8 cellular contexts compared by ENCODE assay signal in genomic region chr6:111259089-111259831, GRCh38.
DNase-seq lines count a peak whose midpoint lies in the region; ATAC-seq and TF ChIP-seq lines count a peak whose summit lies in the region.

No MANE protein-coding gene starts in this region.

- intact Hi-C loops in activated T-helper 1 cell treated with anti-CD3 and anti-CD28 coated beads, Interleukin-12 subunit alpha, Interleukin-12 subunit beta, Interleukin-2, Interleukin-4 antibody, amounts not matched to agents 30 ng/mL and 10 ng/mL and 1 ng/mL, durations not matched to agents 14 hours and 24 hours and 36 hours (cut with micrococcal nuclease) = loop anchor here (1.0 to 2.0 kb wide), 12 partner anchors 32 to 904 kb away; partner anchors contain the start of genes FAM229B, FYN, TRAF3IP2 and TUBE1

- H3K9me3 ChIP-seq in KOPT-K1 (ENCODE audit: insufficient read depth, low read length, poor library complexity, severe bottlenecking) = no peaks in the 10 kb centered on the region
- H3K9me3 ChIP-seq in Peyer's patch = no peaks in the 10 kb centered on the region

- H3K27me3 ChIP-seq in Peyer's patch = no peaks in the 10 kb centered on the region

- peak overlapping the region; percentile 80 for H3K27ac ChIP-seq in KOPT-K1 (ENCODE audit: low read depth, low read length, poor library complexity, severe bottlenecking)
- peak overlapping the region; percentile 86 to 92 (median 88) for H3K27ac ChIP-seq in Peyer's patch

- no peaks in the 10 kb centered on the region for H3K9me3 Mint-ChIP-seq in activated T-helper 1 cell treated with anti-CD3 and anti-CD28 coated beads, Interleukin-12 subunit alpha, Interleukin-12 subunit beta, Interleukin-2, Interleukin-4 antibody, amounts not matched to agents 30 ng/mL and 10 ng/mL and 1 ng/mL, durations not matched to agents 14 hours and 24 hours and 36 hours
- no peaks in the 10 kb centered on the region for H3K9me3 Mint-ChIP-seq in naive thymus-derived CD8-positive, alpha-beta T cell

- H3K4me1 ChIP-seq in Peyer's patch = peaks cover 0 to 9% (median 0%) of the 10 kb centered on the region in 4 donors

- peak overlapping the region; percentile 87 for H3K27ac Mint-ChIP-seq in activated T-helper 1 cell treated with anti-CD3 and anti-CD28 coated beads, Interleukin-12 subunit alpha, Interleukin-12 subunit beta, Interleukin-2, Interleukin-4 antibody, amounts not matched to agents 30 ng/mL and 10 ng/mL and 1 ng/mL, durations not matched to agents 14 hours and 24 hours and 36 hours
- peak overlapping the region; percentile 79 to 98 (median 95) for H3K27ac Mint-ChIP-seq in naive thymus-derived CD8-positive, alpha-beta T cell

- peaks cover 10% of the 10 kb centered on the region for H3K36me3 Mint-ChIP-seq in activated T-helper 1 cell treated with anti-CD3 and anti-CD28 coated beads, Interleukin-12 subunit alpha, Interleukin-12 subunit beta, Interleukin-2, Interleukin-4 antibody, amounts not matched to agents 30 ng/mL and 10 ng/mL and 1 ng/mL, durations not matched to agents 14 hours and 24 hours and 36 hours (ENCODE audit: low read depth)
- H3K36me3 Mint-ChIP-seq in naive thymus-derived CD8-positive, alpha-beta T cell = peaks cover 0 to 12% (median 4%) of the 10 kb centered on the region in 3 donors

- peaks cover 5% of the 10 kb centered on the region for H3K27me3 Mint-ChIP-seq in activated T-helper 1 cell treated with anti-CD3 and anti-CD28 coated beads, Interleukin-12 subunit alpha, Interleukin-12 subunit beta, Interleukin-2, Interleukin-4 antibody, amounts not matched to agents 30 ng/mL and 10 ng/mL and 1 ng/mL, durations not matched to agents 14 hours and 24 hours and 36 hours (ENCODE audit: insufficient read depth)
- H3K27me3 Mint-ChIP-seq in naive thymus-derived CD8-positive, alpha-beta T cell = peaks cover 0 to 2% (median 0%) of the 10 kb centered on the region in 5 donors

- peaks cover 34% of the 10 kb centered on the region for H3K4me1 Mint-ChIP-seq in activated T-helper 1 cell treated with anti-CD3 and anti-CD28 coated beads, Interleukin-12 subunit alpha, Interleukin-12 subunit beta, Interleukin-2, Interleukin-4 antibody, amounts not matched to agents 30 ng/mL and 10 ng/mL and 1 ng/mL, durations not matched to agents 14 hours and 24 hours and 36 hours (ENCODE audit: low read depth)
- peaks cover 13 to 34% (median 32%) of the 10 kb centered on the region in 4 donors for H3K4me1 Mint-ChIP-seq in naive thymus-derived CD8-positive, alpha-beta T cell

- H3K4me3 ChIP-seq in Peyer's patch = peak overlapping the region; percentile 70 to 85 (median 82)
- H3K4me3 ChIP-seq in fibroblast of mammary gland (ENCODE audit: control insufficient read depth, low read depth, low read length) = peak overlapping the region; percentile 78

- peaks cover 18% of the 10 kb centered on the region for H3K36me3 ChIP-seq in KOPT-K1 (ENCODE audit: insufficient read depth, low read length)
- H3K36me3 ChIP-seq in Peyer's patch = peaks cover 0 to 8% (median 0%) of the 10 kb centered on the region in 3 donors

- POLR2A ChIA-PET in naive thymus-derived CD8-positive, alpha-beta T cell (lab: Charles Lee) = interaction anchor here (0.6 to 2.7 kb wide), 17 partner anchors 9 to 903 kb away, joined by 3 to 35 read pairs (median 4); partner anchors contain the start of genes AMD1, CDK19, REV3L and SLC16A10

- DNase-seq in Daoy (ENCODE audit: low read depth) = peak; percentile 99
- DNase-seq in Peyer's patch = peak; percentile 98 to 100 (median 99)
- DNase-seq in activated T-helper 1 cell treated with anti-CD3 and anti-CD28 coated beads, Interleukin-12 subunit alpha, Interleukin-12 subunit beta, Interleukin-2, Interleukin-4 antibody, amounts not matched to agents 30 ng/mL and 10 ng/mL and 1 ng/mL, durations not matched to agents 14 hours and 24 hours and 36 hours (ENCODE audit: low spot score) = peak; percentile 99
- peak; percentile 99 for DNase-seq in fibroblast of mammary gland (ENCODE audit: low read depth)
- peak; percentile 97 to 100 (median 99) for DNase-seq in naive thymus-derived CD8-positive, alpha-beta T cell
- DNase-seq in stimulated activated naive CD4-positive, alpha-beta T cell (lab: John Stamatoyannopoulos, UW) = peak; percentile 97 to 99 (median 98)

- peak overlapping the region; percentile 81 for H3K4me3 Mint-ChIP-seq in activated T-helper 1 cell treated with anti-CD3 and anti-CD28 coated beads, Interleukin-12 subunit alpha, Interleukin-12 subunit beta, Interleukin-2, Interleukin-4 antibody, amounts not matched to agents 30 ng/mL and 10 ng/mL and 1 ng/mL, durations not matched to agents 14 hours and 24 hours and 36 hours
- H3K4me3 Mint-ChIP-seq in naive thymus-derived CD8-positive, alpha-beta T cell = peak overlapping the region; percentile 62 to 94 (median 86)

- TF ChIP-seq CTCF in Peyer's patch (IDR thresholded peaks at IDR 0.05) (peak; percentile 93 to 100 (median 99)), fibroblast of mammary gland (conservative IDR thresholded peaks at IDR 0.05; ENCODE audit: control insufficient read depth, insufficient read depth, low read depth, low read length) (peak; percentile 89)

- TF ChIP-seq POLR2A in Peyer's patch (IDR thresholded peaks at IDR 0.05) = peak; percentile 76 to 78

- peak; percentile 98 for ATAC-seq in GM21786 (IDR thresholded peaks at IDR 0.05; ENCODE audit: unreplicated experiment)
- ATAC-seq in naive thymus-derived CD8-positive, alpha-beta T cell = peak; percentile 92 to 93

Comparison
In these comparisons a context has a peak if more than half of its experiments do, and no peak if none do; other contexts are left out.
1. Peak in every context shown above with its lines: DNase-seq, ATAC-seq, H3K4me3 ChIP-seq and H3K27ac ChIP-seq.